In the genomic region with DNA sequence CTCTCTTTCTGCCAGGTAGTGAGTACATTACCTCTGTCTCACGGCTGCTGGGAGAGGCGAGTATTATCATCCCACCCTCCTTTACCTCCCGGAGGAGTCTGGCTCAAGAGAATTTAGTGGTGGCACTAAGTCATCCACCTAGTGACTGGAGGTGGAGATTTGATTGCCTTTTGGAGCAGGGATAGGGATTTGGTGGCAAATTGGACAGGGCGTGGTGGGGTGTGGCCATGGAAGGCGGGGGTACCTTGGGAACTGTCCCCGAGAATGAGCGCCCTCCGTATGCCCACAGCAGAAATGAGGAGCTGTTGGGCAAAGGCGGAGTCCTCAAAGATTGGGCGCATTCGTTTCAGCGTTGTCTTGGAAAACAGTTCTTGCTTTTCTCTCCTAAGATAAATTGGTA, we compare ENCODE assay signal across 1 cellular context.
A peak's percentile ranks its signal among the peaks of the same experiment; 100 is the strongest.
TF ChIP-seq lines count a peak whose summit lies in the region.

No MANE protein-coding gene starts in this region.

TF ChIP-seq in K562, 482 proteins besides CTCF, POLR2A, EP300 and RAD21 (continued from another document):
- TF ChIP-seq FOXA3 (CRISPR knock-in tag; conservative IDR thresholded peaks at IDR 0.05 in 1 of 2, IDR thresholded peaks at IDR 0.05 in 1 of 2) (no peak), FOXK1 (CRISPR knock-in tag; IDR thresholded peaks at IDR 0.05; ENCODE audit: borderline replicate concordance) (0 out of 2 replicates have a peak, but pooled peaks have one; percentile 31), HDAC6 (IDR thresholded peaks at IDR 0.05; ENCODE audit: low read depth, low read length) (no peak), ZKSCAN8 (CRISPR knock-in tag; IDR thresholded peaks at IDR 0.05) (no peak), KLF1 (tag; IDR thresholded peaks at IDR 0.05) (no peak), MYC (IDR thresholded peaks at IDR 0.05; ENCODE audit: low read depth, low read length) (no peak), MYC (CRISPR knock-in tag; IDR thresholded peaks at IDR 0.05; ENCODE audit: borderline replicate concordance, low read depth) (no peak), BHLHE40 (IDR thresholded peaks at IDR 0.05; ENCODE audit: low read length) (no peak), LCOR (CRISPR knock-in tag; IDR thresholded peaks at IDR 0.05) (no peak), ZC3H4 (CRISPR knock-in tag; IDR thresholded peaks at IDR 0.05; ENCODE audit: borderline replicate concordance) (0 out of 2 replicates have a peak, but pooled peaks have one; percentile 65), ZNF253 (CRISPR knock-in tag; conservative IDR thresholded peaks at IDR 0.05) (no peak), ZNF764 (CRISPR knock-in tag; IDR thresholded peaks at IDR 0.05; ENCODE audit: low read depth) (no peak), CREBBP (IDR thresholded peaks at IDR 0.05; ENCODE audit: low read depth, low read length) (no peak)
- TF ChIP-seq, protein P1, sequence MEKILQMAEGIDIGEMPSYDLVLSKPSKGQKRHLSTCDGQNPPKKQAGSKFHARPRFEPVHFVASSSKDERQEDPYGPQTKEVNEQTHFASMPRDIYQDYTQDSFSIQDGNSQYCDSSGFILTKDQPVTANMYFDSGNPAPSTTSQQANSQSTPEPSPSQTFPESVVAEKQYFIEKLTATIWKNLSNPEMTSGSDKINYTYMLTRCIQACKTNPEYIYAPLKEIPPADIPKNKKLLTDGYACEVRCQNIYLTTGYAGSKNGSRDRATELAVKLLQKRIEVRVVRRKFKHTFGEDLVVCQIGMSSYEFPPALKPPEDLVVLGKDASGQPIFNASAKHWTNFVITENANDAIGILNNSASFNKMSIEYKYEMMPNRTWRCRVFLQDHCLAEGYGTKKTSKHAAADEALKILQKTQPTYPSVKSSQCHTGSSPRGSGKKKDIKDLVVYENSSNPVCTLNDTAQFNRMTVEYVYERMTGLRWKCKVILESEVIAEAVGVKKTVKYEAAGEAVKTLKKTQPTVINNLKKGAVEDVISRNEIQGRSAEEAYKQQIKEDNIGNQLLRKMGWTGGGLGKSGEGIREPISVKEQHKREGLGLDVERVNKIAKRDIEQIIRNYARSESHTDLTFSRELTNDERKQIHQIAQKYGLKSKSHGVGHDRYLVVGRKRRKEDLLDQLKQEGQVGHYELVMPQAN (IDR thresholded peaks at IDR 0.05; ENCODE audit: borderline replicate concordance): no peak
- TF ChIP-seq, protein P2, sequence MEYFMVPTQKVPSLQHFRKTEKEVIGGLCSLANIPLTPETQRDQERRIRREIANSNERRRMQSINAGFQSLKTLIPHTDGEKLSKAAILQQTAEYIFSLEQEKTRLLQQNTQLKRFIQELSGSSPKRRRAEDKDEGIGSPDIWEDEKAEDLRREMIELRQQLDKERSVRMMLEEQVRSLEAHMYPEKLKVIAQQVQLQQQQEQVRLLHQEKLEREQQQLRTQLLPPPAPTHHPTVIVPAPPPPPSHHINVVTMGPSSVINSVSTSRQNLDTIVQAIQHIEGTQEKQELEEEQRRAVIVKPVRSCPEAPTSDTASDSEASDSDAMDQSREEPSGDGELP (CRISPR knock-in tag; IDR thresholded peaks at IDR 0.05; ENCODE audit: borderline replicate concordance): peak; percentile 11; the same call in 1 of the 2 replicates
